ENCODE assay signal across 10 cellular contexts in genomic region chrX:57595381-57595811, GRCh38. TPM values are rescaled to one million over a fixed set of nuclear protein-coding genes. Genes with fewer than 3 reads are reported as not detected.
A peak's percentile ranks its signal among the peaks of the same experiment; 100 is the strongest.
DNase-seq lines count a peak whose midpoint lies in the region; ATAC-seq, FAIRE-seq and TF ChIP-seq lines count a peak whose summit lies in the region.
"Had no signal": no experiment of that assay in that cellular context is flagged by ENCODE, and none has a peak within 500 bp of the region (broad histone marks: within the 10 kb centered on the region; RNA-seq: fewer than 3 reads in every experiment).

No MANE protein-coding gene starts in this region.

- no peak for ATAC-seq in HepG2
- no peak for ATAC-seq in HG03520 (IDR thresholded peaks at IDR 0.05; ENCODE audit: unreplicated experiment)
- ATAC-seq in HG02678 (IDR thresholded peaks at IDR 0.05; ENCODE audit: unreplicated experiment) = no peak

- no peaks in the 10 kb centered on the region for H3K27me3 ChIP-seq in ACC112 (ENCODE audit: insufficient read depth, low read length)
- no peaks in the 10 kb centered on the region for H3K27me3 ChIP-seq in adipocyte (replicated peaks; ENCODE audit: control insufficient read depth, insufficient read depth, low read length)
- H3K27me3 ChIP-seq in HepG2 (ENCODE audit: control insufficient read depth in 1 of 2, insufficient read depth in 2 of 2, low read length in 2 of 2) = no peaks in the 10 kb centered on the region

- peak overlapping the region; percentile 74 for H3K4me2 ChIP-seq in HepG2 (ENCODE audit: low read depth, low read length)

- H3K9ac ChIP-seq in adipocyte (ENCODE audit: low read length) = no peak overlapping the region
- H3K9ac ChIP-seq in HepG2 (ENCODE audit: insufficient read depth, low read depth, low read length) = peak overlapping the region; percentile 46; the same call in 1 of the 2 replicates

- H3K4me1 ChIP-seq in ACC112 (ENCODE audit: control insufficient read depth, insufficient read depth, low read length, unreplicated experiment) (peaks cover 16% of the 10 kb centered on the region), adipocyte (ENCODE audit: control insufficient read depth, insufficient read depth, low read length) (peaks cover 26% of the 10 kb centered on the region), HepG2 (ENCODE audit: insufficient read depth, low read length) (peaks cover 38% of the 10 kb centered on the region)

- POLR2A ChIA-PET in HepG2 (lab: Yijun Ruan, JAX) = no interaction called here

- WGBS in HepG2 (ENCODE audit: low lambda C conversion rate) = 84% methylated on average over 1 of the region's 1 CpG

- no peak for TF ChIP-seq CTCF in HepG2 (CRISPR knock-in tag; IDR thresholded peaks at IDR 0.05)

- no peaks in the 10 kb centered on the region; the same call in 1 of the 2 replicates for H3K36me3 ChIP-seq in ACC112 (ENCODE audit: insufficient read depth, low read length)
- H3K36me3 ChIP-seq in adipocyte (ENCODE audit: control insufficient read depth, insufficient read depth, low read length, severe bottlenecking) = peaks cover 4% of the 10 kb centered on the region
- no peaks in the 10 kb centered on the region for H3K36me3 ChIP-seq in HepG2 (replicated peaks in 1 of 2; ENCODE audit: control insufficient read depth in 1 of 2, insufficient read depth in 2 of 2, low read length in 2 of 2)

- H3K9me3 ChIP-seq in adipocyte (ENCODE audit: control insufficient read depth, low read length) = no peaks in the 10 kb centered on the region
- H3K9me3 ChIP-seq in HepG2 (ENCODE audit: low read length) = no peaks in the 10 kb centered on the region

- H3K27ac ChIP-seq in ACC112 (ENCODE audit: low read depth, low read length) (peak overlapping the region; percentile 85), HepG2 (ENCODE audit: extremely low read length, insufficient read depth, low read length) (peak overlapping the region; percentile 61)

- H4K20me1 ChIP-seq in HepG2 (ENCODE audit: insufficient read depth, low read length) = no peaks in the 10 kb centered on the region

- no peak; a peak in 1 of 4 replicates for TF ChIP-seq EP300 in HepG2 (IDR thresholded peaks at IDR 0.05; ENCODE audit: low read depth in 2 of 2, low read length in 2 of 2)
- TF ChIP-seq EP300 in HepG2 (CRISPR knock-in tag; IDR thresholded peaks at IDR 0.05; ENCODE audit: borderline replicate concordance) = no peak

- in situ Hi-C loops in HepG2 (cut with HindIII; ENCODE audit: extremely low pct_ligation_motif_present, low pct_unique_long_range_greater_than_20kb) = loop anchor here (25.0 kb wide), 1 partner anchor 317 kb away; the partner anchor contains the start of gene ZXDA

- CTCF ChIA-PET in HepG2 (lab: Yijun Ruan, JAX; ENCODE audit: low intra/inter-chr PET ratio, low total read pairs) = no interaction called here

- TF ChIP-seq RAD21 in HepG2 (CRISPR knock-in tag; IDR thresholded peaks at IDR 0.05) = no peak

- H3K4me3 ChIP-seq in ACC112 (ENCODE audit: low read depth, low read length) = peak overlapping the region; percentile 73
- H3K4me3 ChIP-seq in adipocyte (ENCODE audit: low read length) = peak overlapping the region; percentile 56
- peak overlapping the region; percentile 39 to 59 (median 50); a peak in 5 of 6 replicates for H3K4me3 ChIP-seq in HepG2 (replicated peaks in 1 of 3; ENCODE audit: insufficient read depth in 1 of 3, low read depth in 2 of 3, low read length in 3 of 3)

- intact Hi-C loops in HepG2 (cut with micrococcal nuclease; ENCODE audit: unreplicated experiment) = no loop called here

- DNase-seq in HS-27A (ENCODE audit: low read depth) = peak; percentile 51
- peak; percentile 62 for DNase-seq in adipocyte (ENCODE audit: low read depth)
- DNase-seq in HepG2 (ENCODE audit: low spot score) = no peak
- DNase-seq in NCI-H1092 (lab: John Stamatoyannopoulos, UW) = no peak
- no peak for DNase-seq in NCI-H2171 (lab: John Stamatoyannopoulos, UW)
- DNase-seq: effector CD8-positive, alpha-beta T cell; NCI-H2029 treated with DMSO at 0.1 percent for 48 hours had no signal

- no peak for FAIRE-seq in HepG2 (lab: Jason Lieb, UNC)

- TF ChIP-seq POLR2A in HepG2 (IDR thresholded peaks at IDR 0.05; ENCODE audit: insufficient read depth in 1 of 2, low read depth in 2 of 2, low read length in 2 of 2) = no peak

- H3K79me2 ChIP-seq in ACC112 (ENCODE audit: control insufficient read depth, insufficient read depth, low read length, unreplicated experiment) (peaks cover 35% of the 10 kb centered on the region), HepG2 (ENCODE audit: insufficient read depth, low read length) (peaks cover 32% of the 10 kb centered on the region)

- BruUV-seq in HepG2 (replicated peaks; lab: Mats Ljungman, UMichigan) = no TSS peak

- no peak overlapping the region for H2AFZ ChIP-seq in ACC112 (ENCODE audit: low read length, unreplicated experiment)
- no peak overlapping the region for H2AFZ ChIP-seq in HepG2 (ENCODE audit: low read length)

TF ChIP-seq in HepG2, 621 proteins besides CTCF, POLR2A, EP300 and RAD21:
- TF ChIP-seq RBM39 (IDR thresholded peaks at IDR 0.05; ENCODE audit: low read depth, low read length, poor library complexity, severe bottlenecking) (no peak), ZNF556 (CRISPR knock-in tag; IDR thresholded peaks at IDR 0.05; ENCODE audit: borderline replicate concordance) (no peak), PLSCR1 (CRISPR knock-in tag; IDR thresholded peaks at IDR 0.05; ENCODE audit: borderline replicate concordance) (no peak), ARNT2 (CRISPR knock-in tag; IDR thresholded peaks at IDR 0.05; ENCODE audit: low read depth) (no peak), ASH2L (IDR thresholded peaks at IDR 0.05; ENCODE audit: insufficient read length, low read depth, low read length) (no peak), ZNF460 (CRISPR knock-in tag; IDR thresholded peaks at IDR 0.05; ENCODE audit: borderline replicate concordance) (no peak), MAFK (conservative IDR thresholded peaks at IDR 0.05 in 1 of 2, IDR thresholded peaks at IDR 0.05 in 1 of 2; ENCODE audit: low read length in 2 of 2) (0 out of 4 replicates have a peak, but pooled peaks of 1 of the 2 experiments have one; percentile 26)

RNA-seq across cellular contexts. Expression of gene ZXDB, which starts 3.6 kb away (rescaled TPM):
- 4.5 and 6.8 TPM in 2 replicates for total RNA-seq in HepG2 (2016; rRNA removed; fragmentation: Illumina TruSeq; extraction: Trizol)
- 0.51 and 0.53 TPM in 2 replicates for total RNA-seq in HepG2 (2016; cell fraction: cytosol; rRNA removed; fragmentation: Illumina TruSeq; extraction: Trizol; ENCODE audit: low read depth)
- 4.6 and 5.5 TPM in 2 replicates for total RNA-seq in HepG2 (2016; cell fraction: insoluble cytoplasmic fraction; rRNA removed; fragmentation: Illumina TruSeq; extraction: Trizol)
- total RNA-seq in HepG2 (2016; cell fraction: membrane; rRNA removed; fragmentation: Illumina TruSeq; extraction: Trizol) = 2.7 and 3.1 TPM in 2 replicates
- total RNA-seq in HepG2 (2016; cell fraction: nucleus; rRNA removed; fragmentation: Illumina TruSeq; extraction: Trizol) = 6.4 and 6.5 TPM in 2 replicates
- 7.5 and 9.0 TPM in 2 replicates for polyA plus RNA-seq in HepG2 (2011; rRNA removed)
- 5.0 and 6.8 TPM in 2 replicates for polyA plus RNA-seq in HepG2 (2011; cell fraction: cytosol; rRNA removed)
- polyA plus RNA-seq in HepG2 (2011; cell fraction: nucleus; rRNA removed) = 4.9 and 6.0 TPM in 2 replicates
- polyA plus RNA-seq in HepG2 (2012) = 4.4 and 5.9 TPM in 2 replicates
- 0.22 and 0.31 TPM in 2 replicates for polyA plus RNA-seq in HepG2 (2016; cell fraction: cytosol; fragmentation: Illumina TruSeq; extraction: Trizol; ENCODE audit: low read depth)
- 6.3 and 6.4 TPM in 2 replicates for polyA plus RNA-seq in HepG2 (2016; cell fraction: insoluble cytoplasmic fraction; fragmentation: Illumina TruSeq; extraction: Trizol; ENCODE audit: low read depth)
- 1.6 TPM in 2 replicates for polyA plus RNA-seq in HepG2 (2016; cell fraction: membrane; fragmentation: Illumina TruSeq; extraction: Trizol; ENCODE audit: low read depth)
- polyA plus RNA-seq in HepG2 (2016; cell fraction: nucleus; fragmentation: Illumina TruSeq; extraction: Trizol; ENCODE audit: insufficient read depth, low read depth) = 5.8 and 6.2 TPM in 2 replicates
- 20.2 and 86.4 TPM in 2 replicates for polyA minus RNA-seq in HepG2 (2011; rRNA and poly(A)+ RNA removed; ENCODE audit: low replicate concordance)
- polyA minus RNA-seq in HepG2 (2011; cell fraction: cytosol; rRNA and poly(A)+ RNA removed) = 12.5 and 13.5 TPM in 2 replicates
- 16.1 and 18.0 TPM in 2 replicates for polyA minus RNA-seq in HepG2 (2011; cell fraction: nucleus; rRNA and poly(A)+ RNA removed)

Comparison
In these comparisons a context has a peak if more than half of its experiments do, and no peak if none do; other contexts are left out.
1. DNase-seq: peak in HS-27A (single experiment) and adipocyte (single experiment); none in HepG2 (single experiment), NCI-H1092 (single experiment) and NCI-H2171 (single experiment).
2. Peak in every context shown above with its lines, with median percentiles within 50 percentile points of each other: H3K4me3 ChIP-seq.